ENCODE assay signal across 9 cellular contexts in the genomic region with DNA sequence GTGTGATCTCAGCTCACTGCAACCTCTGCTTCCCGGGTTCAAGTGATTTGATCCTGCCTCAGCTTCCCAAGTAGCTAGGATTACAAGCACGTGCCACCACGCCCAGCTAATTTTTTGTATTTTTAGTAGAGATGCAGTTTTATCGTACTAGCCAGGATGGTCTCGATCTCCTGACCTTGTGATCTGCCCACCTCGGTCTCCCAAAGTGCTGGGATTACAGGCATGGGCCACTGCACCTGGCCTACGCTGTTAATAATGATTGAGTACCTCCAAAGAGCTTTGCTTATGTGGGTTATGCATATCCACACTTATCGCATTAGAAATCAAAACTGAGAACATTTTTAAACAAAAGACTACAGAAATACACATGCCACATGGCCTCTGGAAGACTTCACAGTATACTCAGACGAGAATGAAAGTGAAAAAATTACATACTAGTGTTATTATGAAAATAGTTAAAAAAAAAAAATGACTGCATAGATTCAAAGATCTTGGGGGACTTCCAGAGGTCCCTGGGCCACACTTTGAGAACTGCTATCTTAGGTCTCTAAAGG. TPM values are rescaled to one million over a fixed set of nuclear protein-coding genes. Genes with fewer than 3 reads are reported as not detected.
DNase-seq lines count a peak whose midpoint lies in the region; ATAC-seq and TF ChIP-seq lines count a peak whose summit lies in the region.
"Had no signal": no experiment of that assay in that cellular context is flagged by ENCODE, and none has a peak within 500 bp of the region (broad histone marks: within the 10 kb centered on the region; RNA-seq: fewer than 3 reads in every experiment).

No MANE protein-coding gene starts in this region.

- H4K5ac ChIP-seq in H9 (ENCODE audit: insufficient read length, low read depth, low read length): no peak overlapping the region

- H3T11ph ChIP-seq in H9 (ENCODE audit: low read length): no peak overlapping the region

- H3K4me1 ChIP-seq in H9 (ENCODE audit: insufficient read depth, low read length) (no peaks in the 10 kb centered on the region), Peyer's patch (no peaks in the 10 kb centered on the region)

- in situ Hi-C loops in GM13977 (cut with MboI; ENCODE audit: low pct_unique_long_range_greater_than_20kb, low sequenced_read_pairs, unreplicated experiment): no loop called here

- no peak overlapping the region for H3K18ac ChIP-seq in H9 (ENCODE audit: insufficient read length, low read depth, low read length)

- H2BK12ac ChIP-seq in H9 (ENCODE audit: insufficient read length, low read depth, low read length): no peak overlapping the region

- peak; percentile 75 for DNase-seq in GM13977 (ENCODE audit: low spot score)
- no peak for DNase-seq in SHP77 (lab: John Stamatoyannopoulos, UW)
- no peak for DNase-seq in CD1c-positive myeloid dendritic cell (ENCODE audit: extremely low spot score)
- DNase-seq in H9: no peak
- DNase-seq in Peyer's patch: no peak

- ATAC-seq in GM19397 (IDR thresholded peaks at IDR 0.05; ENCODE audit: unreplicated experiment): peak; percentile 86
- ATAC-seq in HG03025 (IDR thresholded peaks at IDR 0.05; ENCODE audit: low FRiP score, unreplicated experiment): peak; percentile 95
- ATAC-seq in activated T-helper 17 cell treated with anti-CD3 and anti-CD28 coated beads, Interleukin-2, amount 50 U/mL, for 72 hours (replicated peaks): peak; percentile 68

- H3K14ac ChIP-seq in H9 (ENCODE audit: insufficient read depth, low read length): no peak overlapping the region

- WGBS in H9 (ENCODE audit: extremely low coverage, insufficient read length, low lambda C conversion rate): no CpG with 5 or more reads among the region's 9 CpGs

- H2BK120ac ChIP-seq in H9 (ENCODE audit: low read depth, low read length, poor library complexity, severe bottlenecking): no peak overlapping the region

- no peaks in the 10 kb centered on the region for H3K79me1 ChIP-seq in H9 (ENCODE audit: insufficient read depth, low read depth, low read length, poor library complexity, severe bottlenecking)

- peaks cover 0 to 56% (median 0%) of the 10 kb centered on the region in 3 donors for H3K36me3 ChIP-seq in Peyer's patch

- TF ChIP-seq CTCF in GM13977 (IDR thresholded peaks at IDR 0.05; ENCODE audit: extremely low read depth, insufficient read depth, missing control alignments): no peak
- no peak for TF ChIP-seq CTCF in H9 (conservative IDR thresholded peaks at IDR 0.05)
- no peak for TF ChIP-seq CTCF in Peyer's patch (IDR thresholded peaks at IDR 0.05)

- TF ChIP-seq POLR2A in Peyer's patch (IDR thresholded peaks at IDR 0.05): no peak

- no peak overlapping the region for H2BK20ac ChIP-seq in H9 (ENCODE audit: low read depth, low read length, poor library complexity, severe bottlenecking)

- no peak overlapping the region for H4K8ac ChIP-seq in H9 (replicated peaks; ENCODE audit: insufficient read length, low read depth, low read length)

- H4K20me1 ChIP-seq in H9 (ENCODE audit: control insufficient read depth, insufficient read depth, insufficient read length): no peaks in the 10 kb centered on the region

- H3K27ac ChIP-seq in H9 (ENCODE audit: insufficient read length, low read depth, low read length): no peak overlapping the region
- H3K27ac ChIP-seq in Peyer's patch: no peak overlapping the region

- H3K79me2 ChIP-seq in H9 (ENCODE audit: insufficient read depth, low read length): no peaks in the 10 kb centered on the region

- no peak overlapping the region for H3K23ac ChIP-seq in H9 (ENCODE audit: insufficient read length, low read depth, low read length)

- H3K36me3 Mint-ChIP-seq in activated T-helper 17 cell treated with anti-CD3 and anti-CD28 coated beads, Interleukin-2, amount 50 U/mL, for 72 hours (ENCODE audit: low read depth): peaks cover 45% of the 10 kb centered on the region
- H3K36me3 Mint-ChIP-seq in H9 (ENCODE audit: insufficient read depth in 1 of 3, low read depth in 3 of 3): peaks cover 9 to 33% (median 19%) of the 10 kb centered on the region in 3 experiments

- H3K9ac ChIP-seq in H9 (ENCODE audit: extremely low read depth, insufficient read length, low read length): no peak overlapping the region

- no peak overlapping the region for H2BK5ac ChIP-seq in H9 (ENCODE audit: insufficient read length, low read length)

- no peaks in the 10 kb centered on the region for H3K27me3 Mint-ChIP-seq in activated T-helper 17 cell treated with anti-CD3 and anti-CD28 coated beads, Interleukin-2, amount 50 U/mL, for 72 hours
- no peaks in the 10 kb centered on the region for H3K27me3 Mint-ChIP-seq in H9 (ENCODE audit: low read depth)

- H3K4me1 Mint-ChIP-seq in activated T-helper 17 cell treated with anti-CD3 and anti-CD28 coated beads, Interleukin-2, amount 50 U/mL, for 72 hours: peaks cover 24% of the 10 kb centered on the region
- H3K4me1 Mint-ChIP-seq in H9: no peaks in the 10 kb centered on the region

- no peak overlapping the region for H2BK15ac ChIP-seq in H9 (ENCODE audit: low read depth, low read length)

- peak overlapping the region; percentile 65 for H3K4me3 Mint-ChIP-seq in activated T-helper 17 cell treated with anti-CD3 and anti-CD28 coated beads, Interleukin-2, amount 50 U/mL, for 72 hours
- no peak overlapping the region for H3K4me3 Mint-ChIP-seq in H9

- H4K91ac ChIP-seq in H9 (ENCODE audit: insufficient read length, low read depth, low read length): no peak overlapping the region

- H3K27ac Mint-ChIP-seq in activated T-helper 17 cell treated with anti-CD3 and anti-CD28 coated beads, Interleukin-2, amount 50 U/mL, for 72 hours: peak overlapping the region; percentile 95
- no peak overlapping the region for H3K27ac Mint-ChIP-seq in H9

- H3K4me2 ChIP-seq in H9 (ENCODE audit: insufficient read depth, insufficient read length, low read length): no peak overlapping the region
- H3K4me2 ChIP-seq: smooth muscle cell had no signal

- no peak overlapping the region for H2AFZ ChIP-seq in H9 (ENCODE audit: low read length)

- no peaks in the 10 kb centered on the region for H3K9me3 Mint-ChIP-seq in activated T-helper 17 cell treated with anti-CD3 and anti-CD28 coated beads, Interleukin-2, amount 50 U/mL, for 72 hours
- H3K9me3 Mint-ChIP-seq in H9: no peaks in the 10 kb centered on the region

- H2AK5ac ChIP-seq in H9 (ENCODE audit: insufficient read length, low read length): no peak overlapping the region

- H3K27me3 ChIP-seq in H9 (ENCODE audit: insufficient read depth, low read length) (no peaks in the 10 kb centered on the region), Peyer's patch (no peaks in the 10 kb centered on the region)

- H3K9me3 ChIP-seq in H9 (ENCODE audit: control insufficient read depth, low read depth, low read length) (no peaks in the 10 kb centered on the region), Peyer's patch (no peaks in the 10 kb centered on the region)

- no peak overlapping the region for H3K4ac ChIP-seq in H9 (ENCODE audit: low read depth, low read length)

- H3K4me3 ChIP-seq in Peyer's patch: no peak overlapping the region
- H3K4me3 ChIP-seq: smooth muscle cell had no signal

- H3K56ac ChIP-seq in H9 (ENCODE audit: insufficient read length, low read depth, low read length): no peak overlapping the region

- no peaks in the 10 kb centered on the region for H3K23me2 ChIP-seq in H9 (ENCODE audit: insufficient read length, low read depth, low read length, poor library complexity, severe bottlenecking)

RNA-seq across cellular contexts. Expression of gene RPP38, which starts 25.4 kb away (rescaled TPM):
- total RNA-seq in activated T-helper 17 cell treated with anti-CD3 and anti-CD28 coated beads, Interleukin-2, amount 50 U/mL, for 72 hours: 10 to 100 TPM in 1 of 2 donors, 1 to 10 TPM in 1; 9.3 to 18.3 TPM
- total RNA-seq in H9 (2021) (25.9 and 26.6 TPM in 2 replicates), Peyer's patch (10 to 100 TPM; 13.5 to 21.5 (median 19.6) TPM)

RNA-seq across cellular contexts. Expression of gene ACBD7, which starts 34.0 kb away (rescaled TPM):
- 1 to 10 TPM; 1.5 to 3.1 TPM for total RNA-seq in activated T-helper 17 cell treated with anti-CD3 and anti-CD28 coated beads, Interleukin-2, amount 50 U/mL, for 72 hours
- total RNA-seq in H9 (2021): 22.0 and 25.0 TPM in 2 replicates
- 1 to 10 TPM in 1 of 4 donors, under 1 TPM in 1, not detected in 2; 0.70 to 1.1 TPM for total RNA-seq in Peyer's patch
- total RNA-seq: smooth muscle cell had no signal

RNA-seq across cellular contexts. Expression of gene NMT2, which starts 45.9 kb away (rescaled TPM):
- 10 to 100 TPM; 18.4 to 35.6 TPM for total RNA-seq in activated T-helper 17 cell treated with anti-CD3 and anti-CD28 coated beads, Interleukin-2, amount 50 U/mL, for 72 hours
- total RNA-seq in H9 (2021) (11.8 and 12.2 TPM in 2 replicates), Peyer's patch (10 to 100 TPM; 13.2 to 27.9 (median 20.8) TPM)
